13 cellular contexts compared by ENCODE assay signal in genomic region chr2:45069711-45070664, GRCh38.
DNase-seq lines count a peak whose midpoint lies in the region; TF ChIP-seq lines count a peak whose summit lies in the region.
"Had no signal": no experiment of that assay in that cellular context is flagged by ENCODE, and none has a peak within 500 bp of the region (broad histone marks: within the 10 kb centered on the region; RNA-seq: fewer than 3 reads in every experiment).

No MANE protein-coding gene starts in this region.

- DNase-seq in HAP-1 (ENCODE audit: low spot score in 2 of 2) (peak; percentile 27 to 45), NCI-H2171 (lab: John Stamatoyannopoulos, UW) (peak; percentile 67), neural crest cell (ENCODE audit: low read depth, low spot score) (no peak), superior temporal gyrus (ENCODE audit: extremely low spot score) (no peak), GM10248 (ENCODE audit: extremely low spot score) (no peak), NCI-H2081 treated with DMSO at 0.1 percent for 48 hours (lab: John Stamatoyannopoulos, UW) (no peak)
- DNase-seq: activated CD4-positive, alpha-beta T cell treated with anti-CD3 and anti-CD28 coated beads, Interleukin-2, amount 50 U/mL, for 4 hours; AML-193; lower lobe of right lung; naive B cell had no signal

- H3K27ac Mint-ChIP-seq in brain (peak overlapping the region in 3 of 5 experiments; percentile 58 to 72 (median 67)), neural crest cell (ENCODE audit: unreplicated experiment) (no peak overlapping the region)
- H3K27ac Mint-ChIP-seq: activated T-helper 1 cell treated with anti-CD3 and anti-CD28 coated beads, Interleukin-12 subunit alpha, Interleukin-12 subunit beta, Interleukin-2, Interleukin-4 antibody, amounts not matched to agents 30 ng/mL and 10 ng/mL and 1 ng/mL, durations not matched to agents 14 hours and 24 hours and 36 hours; naive B cell had no signal

- H3K4me1 Mint-ChIP-seq in brain (peaks cover 34% of the 10 kb centered on the region), neural crest cell (peaks cover 42% of the 10 kb centered on the region)
- H3K4me1 Mint-ChIP-seq: naive B cell had no signal

- H3K9me3 Mint-ChIP-seq in brain (peaks cover 0 to 11% (median 0%) of the 10 kb centered on the region in 5 experiments), neural crest cell (no peaks in the 10 kb centered on the region)
- H3K9me3 Mint-ChIP-seq: activated T-helper 1 cell treated with anti-CD3 and anti-CD28 coated beads, Interleukin-12 subunit alpha, Interleukin-12 subunit beta, Interleukin-2, Interleukin-4 antibody, amounts not matched to agents 30 ng/mL and 10 ng/mL and 1 ng/mL, durations not matched to agents 14 hours and 24 hours and 36 hours had no signal

- H3K4me1 ChIP-seq in HAP-1: no peaks in the 10 kb centered on the region
- H3K4me1 ChIP-seq: lower lobe of right lung had no signal

- no peaks in the 10 kb centered on the region for H3K36me3 ChIP-seq in HAP-1 (replicated peaks)
- H3K36me3 ChIP-seq: cardiac muscle cell, lower lobe of right lung had no signal

- TF ChIP-seq CTCF in brain (conservative IDR thresholded peaks at IDR 0.05): no peak
- no peak for TF ChIP-seq CTCF in neural crest cell (conservative IDR thresholded peaks at IDR 0.05)
- no peak for TF ChIP-seq CTCF in GM10248 (IDR thresholded peaks at IDR 0.05; ENCODE audit: control extremely low read depth, extremely low read depth, low read depth, missing control alignments)

- CTCF ChIA-PET in GM10248 (lab: Yijun Ruan, JAX): interaction anchor here (0.9 kb wide), 1 partner anchor 424 kb away, joined by 3 read pairs; no protein-coding TSS in a partner anchor

- in situ Hi-C loops in HAP-1 (cut with MboI; ENCODE audit: low sequenced_read_pairs): no loop called here

- H3K4me3 Mint-ChIP-seq in brain: peak overlapping the region in 2 of 5 experiments; percentile 5 to 22
- peak overlapping the region; percentile 0 for H3K4me3 Mint-ChIP-seq in neural crest cell
- H3K4me3 Mint-ChIP-seq: activated T-helper 1 cell treated with anti-CD3 and anti-CD28 coated beads, Interleukin-12 subunit alpha, Interleukin-12 subunit beta, Interleukin-2, Interleukin-4 antibody, amounts not matched to agents 30 ng/mL and 10 ng/mL and 1 ng/mL, durations not matched to agents 14 hours and 24 hours and 36 hours; naive B cell had no signal

- peaks cover 14% of the 10 kb centered on the region for H3K27me3 ChIP-seq in HAP-1 (ENCODE audit: low read depth)
- H3K27me3 ChIP-seq: cardiac muscle cell had no signal

- POLR2A ChIA-PET in GM10248 (lab: Yijun Ruan, JAX): no interaction called here

- H3K27me3 Mint-ChIP-seq in brain (peaks cover 11% of the 10 kb centered on the region), neural crest cell (ENCODE audit: low read depth) (peaks cover 5% of the 10 kb centered on the region)

- H3K36me3 Mint-ChIP-seq in brain: no peaks in the 10 kb centered on the region
- peaks cover 3% of the 10 kb centered on the region for H3K36me3 Mint-ChIP-seq in neural crest cell (ENCODE audit: low read depth)
- H3K36me3 Mint-ChIP-seq: naive B cell had no signal

- no peak overlapping the region for H3K4me3 ChIP-seq in HAP-1
- H3K4me3 ChIP-seq: cardiac muscle cell, lower lobe of right lung had no signal

- H3K9me3 ChIP-seq in HAP-1: no peaks in the 10 kb centered on the region
- H3K9me3 ChIP-seq: lower lobe of right lung had no signal

Comparison
In these comparisons a context has a peak if more than half of its experiments do, and no peak if none do; other contexts are left out.
1. DNase-seq: peak in HAP-1 (2 of 2) and NCI-H2171 (single experiment); none in neural crest cell (single experiment), superior temporal gyrus (single experiment), GM10248 (single experiment) and NCI-H2081 treated with DMSO at 0.1 percent for 48 hours (single experiment).